Comparison of ENCODE assay signal across 7 cellular contexts in the genomic region with DNA sequence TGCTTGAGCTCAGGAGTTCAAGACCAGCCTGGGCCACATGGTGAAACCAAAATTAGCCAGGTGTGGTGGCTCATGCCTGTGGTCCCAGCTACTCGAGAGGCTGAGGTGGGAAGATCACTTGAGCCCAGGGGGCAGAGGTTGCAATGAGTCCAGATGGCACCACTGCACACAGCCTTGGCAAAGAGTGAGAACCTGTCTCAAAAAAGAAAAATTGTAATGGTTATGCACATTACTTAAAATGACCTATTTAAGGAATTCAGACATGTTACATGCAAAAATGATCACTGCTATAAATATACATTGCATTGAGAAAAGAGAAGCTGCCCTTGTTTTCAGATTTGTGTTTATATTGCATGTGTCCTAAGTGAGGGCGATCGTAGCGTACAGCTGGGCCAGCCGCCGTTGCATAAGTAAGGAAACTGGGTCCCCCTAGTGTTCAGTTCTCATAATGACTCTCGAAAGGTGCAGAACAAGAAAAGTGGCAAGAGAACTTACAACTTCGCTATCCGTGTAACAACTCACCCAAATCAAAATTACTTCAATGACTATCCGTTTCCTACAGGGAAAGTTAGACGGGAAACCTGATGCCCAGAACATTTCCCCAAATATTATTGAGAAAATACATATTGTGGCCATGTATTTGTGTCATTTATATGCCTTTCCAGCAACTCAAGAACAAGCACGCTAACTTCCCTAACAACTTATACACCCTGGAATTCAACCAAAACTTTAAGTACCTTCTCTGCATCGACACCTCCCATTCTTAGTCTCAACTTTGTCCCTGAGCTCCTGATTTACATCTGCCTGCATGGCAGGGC. TPM values are rescaled to one million over a fixed set of nuclear protein-coding genes. Genes with fewer than 3 reads are reported as not detected.
DNase-seq lines count a peak whose midpoint lies in the region; ATAC-seq, FAIRE-seq and TF ChIP-seq lines count a peak whose summit lies in the region.
"Not testable (repeated sequence)": the region's sequence is repeated elsewhere in the genome, so short reads cannot be mapped to it uniquely, and the experiment has no call there.

No MANE protein-coding gene starts in this region.

- intact Hi-C loops in heart right ventricle (cut with DNase I): loop anchor here in 4 of 10 donors (5.0 to 10.0 kb wide), 4 partner anchors 34 to 233 kb away; no protein-coding TSS in a partner anchor
- intact Hi-C loops in pancreas (cut with DNase I): not testable (repeated sequence)

- H3K9me3 ChIP-seq in heart right ventricle, pancreas: not testable (repeated sequence)

- TF ChIP-seq CTCF in GM10248 (IDR thresholded peaks at IDR 0.05; ENCODE audit: control extremely low read depth, extremely low read depth, low read depth, missing control alignments) (peak; percentile 47), heart right ventricle (IDR thresholded peaks at IDR 0.05) (peak; percentile 41 to 78 (median 71)), pancreas (IDR thresholded peaks at IDR 0.05) (peak; percentile 28 to 55 (median 45))

- POLR2A ChIA-PET in GM10248 (lab: Yijun Ruan, JAX): not testable (repeated sequence)

- DNase-seq in GM10248 (ENCODE audit: extremely low spot score): not testable (repeated sequence)
- DNase-seq in NCI-H2171 (lab: John Stamatoyannopoulos, UW) (peak; percentile 8), T follicular helper cell (ENCODE audit: low read depth) (peak; percentile 27), astrocyte of the hippocampus (ENCODE audit: low read depth, low spot score) (peak; percentile 85), heart right ventricle (peak in 1 of 2 donors; percentile 75), pancreas (peak in 3 of 6 donors; percentile 46 to 71 (median 69))

- not testable (repeated sequence) for H3K36me3 ChIP-seq in heart right ventricle, pancreas

- peak; percentile 54 for FAIRE-seq in pancreas (lab: Jason Lieb, UNC)

- CTCF ChIA-PET in GM10248 (lab: Yijun Ruan, JAX): interaction anchor here (0.7 to 3.7 kb wide), 19 partner anchors 9 to 220 kb away, joined by 3 to 44 read pairs (median 4); partner anchors contain the start of genes LRRC37A3 and RGS9

- H3K4me1 ChIP-seq in heart right ventricle: peaks cover 0 to 27% (median 15%) of the 10 kb centered on the region in 9 donors
- peaks cover 4 to 17% (median 12%) of the 10 kb centered on the region in 3 donors for H3K4me1 ChIP-seq in pancreas

- ATAC-seq in HG03135 (IDR thresholded peaks at IDR 0.05; ENCODE audit: unreplicated experiment): peak; percentile 46
- ATAC-seq in heart right ventricle: peak; percentile 62 to 76 (median 70)
- peak; percentile 58 to 82 (median 75) for ATAC-seq in pancreas

- WGBS in heart right ventricle, 2 donors: 4% methylated on average over 13 of the region's 13 CpGs
- WGBS in pancreas, 2 donors: 2 to 4% methylated on average over 13 of the region's 13 CpGs

- H3K27ac ChIP-seq in heart right ventricle, pancreas: not testable (repeated sequence)

- H3K4me3 ChIP-seq in heart right ventricle: peak overlapping the region in 4 of 10 donors; percentile 3 to 28 (median 10)
- not testable (repeated sequence) for H3K4me3 ChIP-seq in pancreas

- not testable (repeated sequence) for H3K27me3 ChIP-seq in heart right ventricle, pancreas

RNA-seq across cellular contexts. Expression of gene LRRC37A3, which starts 42.5 kb away (rescaled TPM):
- total RNA-seq in heart right ventricle (1 to 10 TPM; 1.2 to 5.9 (median 3.8) TPM), pancreas (10 to 100 TPM in 1 of 6 donors, 1 to 10 TPM in 5; 2.9 to 10.4 (median 6.3) TPM)
- polyA plus RNA-seq in heart right ventricle (1 to 10 TPM; 1.0 to 3.4 TPM), pancreas (10 to 100 TPM in 1 of 2 donors, 1 to 10 TPM in 1; 6.8 to 12.1 TPM)
